In the genomic region with DNA sequence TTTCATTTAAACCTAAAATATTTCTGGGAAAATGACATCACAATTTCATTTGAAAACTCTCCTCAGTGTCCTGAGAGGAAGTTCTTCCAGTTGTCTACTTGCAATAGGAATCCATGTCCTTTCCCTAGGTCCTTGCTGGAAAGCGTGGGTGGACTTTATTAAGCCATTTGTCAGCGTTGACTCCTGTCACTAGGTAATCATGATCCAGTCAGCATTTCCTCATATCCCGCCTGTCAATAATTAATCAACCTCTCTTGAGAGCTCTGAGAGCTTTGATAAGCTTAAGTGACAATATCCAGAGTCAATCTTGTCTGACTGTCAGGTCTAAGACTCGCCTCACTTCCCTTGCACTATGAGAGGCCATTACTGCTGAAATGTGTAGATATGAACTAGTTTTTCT, we compare ENCODE assay signal across 16 cellular contexts.
"Had no signal": no experiment of that assay in that cellular context is flagged by ENCODE, and none has a peak within 500 bp of the region (broad histone marks: within the 10 kb centered on the region; RNA-seq: fewer than 3 reads in every experiment).

No MANE protein-coding gene starts in this region.

- H3K9me3 Mint-ChIP-seq: nephron progenitor cell had no signal

- H3K4me3 ChIP-seq: esophagus squamous epithelium, right atrium auricular region, sigmoid colon, skin epidermis had no signal

- DNase-seq: cortex of kidney; effector memory CD4-positive, alpha-beta T cell; esophagus squamous epithelium; foreskin keratinocyte; kidney; left colon; naive thymus-derived CD4-positive, alpha-beta T cell; nephron progenitor cell; sigmoid colon; stimulated activated CD4-positive, alpha-beta T cell treated with anti-CD3 and anti-CD28 coated beads, Interleukin-12 subunit alpha, Interleukin-12 subunit beta, amount 100 ng/mL, for 4 hours; stimulated activated naive CD4-positive, alpha-beta T cell treated with Interleukin-2 at 50 U/mL for 16 hours; trophoblast cell had no signal

- H3K4me1 Mint-ChIP-seq: naive thymus-derived CD4-positive, alpha-beta T cell; nephron progenitor cell had no signal

- H3K27me3 ChIP-seq: esophagus squamous epithelium, right atrium auricular region, sigmoid colon had no signal

- H3K4me3 Mint-ChIP-seq: naive thymus-derived CD4-positive, alpha-beta T cell; nephron progenitor cell had no signal

- H3K4me1 ChIP-seq: esophagus squamous epithelium, foreskin keratinocyte, right atrium auricular region, sigmoid colon had no signal

- H3K9me3 ChIP-seq: esophagus squamous epithelium, right atrium auricular region, sigmoid colon had no signal

- FAIRE-seq: endometrium, kidney had no signal

- H3K36me3 Mint-ChIP-seq: naive thymus-derived CD4-positive, alpha-beta T cell had no signal

- H3K27ac Mint-ChIP-seq: naive thymus-derived CD4-positive, alpha-beta T cell; nephron progenitor cell had no signal

- H3K36me3 ChIP-seq: esophagus squamous epithelium, right atrium auricular region, sigmoid colon had no signal

- H3K27ac ChIP-seq: epithelial cell of prostate, esophagus squamous epithelium, foreskin keratinocyte, right atrium auricular region, sigmoid colon had no signal
